ENCODE assay signal across 18 cellular contexts in the genomic region with DNA sequence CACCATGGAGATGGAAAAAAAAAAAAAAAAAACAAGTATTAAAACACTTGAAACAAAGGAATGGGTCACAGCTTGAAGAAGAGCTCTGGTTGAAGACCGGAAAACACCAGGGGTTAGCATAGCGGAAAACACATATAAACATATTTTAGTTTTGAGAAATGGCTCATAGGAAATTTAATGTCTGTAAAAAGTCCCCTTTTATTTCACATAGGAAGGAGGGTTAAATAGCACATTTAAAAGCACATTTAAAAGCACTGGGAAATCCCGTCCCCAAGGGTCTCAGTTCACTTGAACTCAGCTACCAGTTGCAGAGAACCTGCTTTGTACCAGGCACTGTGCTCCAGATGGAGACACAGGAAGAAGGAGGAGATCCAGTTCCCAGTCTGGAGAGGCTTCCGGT.
DNase-seq lines count a peak whose midpoint lies in the region; ATAC-seq and TF ChIP-seq lines count a peak whose summit lies in the region.
"Had no signal": no experiment of that assay in that cellular context is flagged by ENCODE, and none has a peak within 500 bp of the region (broad histone marks: within the 10 kb centered on the region; RNA-seq: fewer than 3 reads in every experiment).

No MANE protein-coding gene starts in this region.

- H2BK15ac ChIP-seq in H9 (ENCODE audit: low read depth, low read length) = no peak overlapping the region
- no peak overlapping the region for H2BK15ac ChIP-seq in neuronal stem cell (ENCODE audit: low read length)

- H4K8ac ChIP-seq in H9 (replicated peaks; ENCODE audit: insufficient read length, low read depth, low read length) (no peak overlapping the region), neuronal stem cell (ENCODE audit: low read depth, low read length) (no peak overlapping the region), trophoblast cell (ENCODE audit: low read depth, low read length) (no peak overlapping the region)

- H3K9ac ChIP-seq in H9 (ENCODE audit: extremely low read depth, insufficient read length, low read length) (no peak overlapping the region), neuronal stem cell (ENCODE audit: low read depth, low read length, poor library complexity) (no peak overlapping the region), trophoblast cell (ENCODE audit: low read length) (no peak overlapping the region)
- H3K9ac ChIP-seq: BLaER1 treated with 17β-estradiol and CSF1 and Interleukin-3, amounts not matched to agents 10 nM and 100 nM had no signal

- no peak overlapping the region for H2BK20ac ChIP-seq in H9 (ENCODE audit: low read depth, low read length, poor library complexity, severe bottlenecking)

- DNase-seq in H9 (no peak), dermis blood vessel endothelial cell (peak; percentile 33), neuronal stem cell (ENCODE audit: low spot score) (no peak), trophoblast cell (no peak)
- no peak for DNase-seq in stimulated activated naive CD4-positive, alpha-beta T cell (lab: John Stamatoyannopoulos, UW)
- DNase-seq: 8988T; AML-193; Caco-2; Calu3; CD4-positive, alpha-beta T cell; CD8-positive, alpha-beta T cell; DMS79 treated with DMSO at 0.1 percent for 48 hours; GF-D8 had no signal

- H3T11ph ChIP-seq in H9 (ENCODE audit: low read length) = no peak overlapping the region

- no peaks in the 10 kb centered on the region; the same call in 1 of the 2 replicates for H3K27me3 Mint-ChIP-seq in H9 (ENCODE audit: low read depth)
- H3K27me3 Mint-ChIP-seq: B cell; CD4-positive, alpha-beta T cell had no signal

- no peak for ATAC-seq in HG02938 (IDR thresholded peaks at IDR 0.05; ENCODE audit: unreplicated experiment)
- no peak for ATAC-seq in GM21526 (IDR thresholded peaks at IDR 0.05; ENCODE audit: low FRiP score, unreplicated experiment)
- ATAC-seq: CD8-positive, alpha-beta T cell had no signal

- no peak overlapping the region for H3K27ac ChIP-seq in H9 (ENCODE audit: insufficient read length, low read depth, low read length)
- no peak overlapping the region for H3K27ac ChIP-seq in neuronal stem cell (replicated peaks; ENCODE audit: low read length)
- no peak overlapping the region for H3K27ac ChIP-seq in trophoblast cell (ENCODE audit: low read depth, low read length)
- H3K27ac ChIP-seq: BLaER1 treated with 17β-estradiol and CSF1 and Interleukin-3, amounts not matched to agents 10 nM and 100 nM; C4-2B had no signal

- no peak overlapping the region for H4K12ac ChIP-seq in trophoblast cell (ENCODE audit: low read depth, low read length)

- H3K56ac ChIP-seq in H9 (ENCODE audit: insufficient read length, low read depth, low read length) = no peak overlapping the region

- no peaks in the 10 kb centered on the region for H4K20me1 ChIP-seq in H9 (ENCODE audit: control insufficient read depth, insufficient read depth, insufficient read length)
- H4K20me1 ChIP-seq: BLaER1 treated with 17β-estradiol and CSF1 and Interleukin-3, amounts not matched to agents 10 nM and 100 nM had no signal

- H2AFZ ChIP-seq in H9 (ENCODE audit: low read length) (no peak overlapping the region), neuronal stem cell (ENCODE audit: low read length) (no peak overlapping the region), trophoblast cell (ENCODE audit: insufficient read depth, low read length, poor library complexity) (no peak overlapping the region)

- no peaks in the 10 kb centered on the region for H3K36me3 Mint-ChIP-seq in H9 (ENCODE audit: insufficient read depth in 1 of 3, low read depth in 3 of 3)
- H3K36me3 Mint-ChIP-seq: CD8-positive, alpha-beta T cell had no signal

- no peaks in the 10 kb centered on the region for H3K36me3 ChIP-seq in neuronal stem cell (replicated peaks in 1 of 2; ENCODE audit: control insufficient read depth in 2 of 2, insufficient read depth in 2 of 2, low read length in 2 of 2)
- no peaks in the 10 kb centered on the region for H3K36me3 ChIP-seq in trophoblast cell (ENCODE audit: control insufficient read depth in 1 of 2, insufficient read depth in 2 of 2, low read length in 2 of 2)
- H3K36me3 ChIP-seq: BLaER1 treated with 17β-estradiol and CSF1 and Interleukin-3, amounts not matched to agents 10 nM and 100 nM had no signal

- no peak overlapping the region for H4K5ac ChIP-seq in H9 (ENCODE audit: insufficient read length, low read depth, low read length)

- H3K14ac ChIP-seq in H9 (ENCODE audit: insufficient read depth, low read length) (no peak overlapping the region), neuronal stem cell (ENCODE audit: low read length) (no peak overlapping the region), trophoblast cell (ENCODE audit: low read length) (no peak overlapping the region)

- H3K4me1 Mint-ChIP-seq in H9 = peaks cover under 1 to 5% of the 10 kb centered on the region in 2 experiments
- H3K4me1 Mint-ChIP-seq: B cell had no signal

- no peak overlapping the region for H2BK12ac ChIP-seq in H9 (ENCODE audit: insufficient read length, low read depth, low read length)
- H2BK12ac ChIP-seq in neuronal stem cell (ENCODE audit: low read length) = no peak overlapping the region
- no peak overlapping the region for H2BK12ac ChIP-seq in trophoblast cell (ENCODE audit: low read length)

- H3K27me3 ChIP-seq in H9 (ENCODE audit: insufficient read depth, low read length) = no peaks in the 10 kb centered on the region
- H3K27me3 ChIP-seq in neuronal stem cell (ENCODE audit: control insufficient read depth in 3 of 3, insufficient read depth in 3 of 3, low read depth in 1 of 3, low read length in 3 of 3) = no peaks in the 10 kb centered on the region
- H3K27me3 ChIP-seq in trophoblast cell (ENCODE audit: insufficient read depth, low read length) = no peaks in the 10 kb centered on the region
- H3K27me3 ChIP-seq: BLaER1 treated with 17β-estradiol and CSF1 and Interleukin-3, amounts not matched to agents 10 nM and 100 nM had no signal

- H3K79me2 ChIP-seq in H9 (ENCODE audit: insufficient read depth, low read length) = no peaks in the 10 kb centered on the region
- no peaks in the 10 kb centered on the region for H3K79me2 ChIP-seq in trophoblast cell (ENCODE audit: control insufficient read depth, insufficient read depth, low read length, poor library complexity)

- peak overlapping the region in 2 of 3 experiments; percentile 14 to 65; a peak in 3 of 7 replicates for H3K27ac Mint-ChIP-seq in H9
- H3K27ac Mint-ChIP-seq: B cell; CD4-positive, alpha-beta T cell; CD8-positive, alpha-beta T cell had no signal

- H3K4ac ChIP-seq in H9 (ENCODE audit: low read depth, low read length) (no peak overlapping the region), neuronal stem cell (ENCODE audit: low read length) (no peak overlapping the region), trophoblast cell (ENCODE audit: low read depth, low read length) (no peak overlapping the region)

- no peak overlapping the region for H4K91ac ChIP-seq in H9 (ENCODE audit: insufficient read length, low read depth, low read length)
- no peak overlapping the region for H4K91ac ChIP-seq in neuronal stem cell (ENCODE audit: low read depth, low read length, poor library complexity)
- H4K91ac ChIP-seq in trophoblast cell (ENCODE audit: low read depth, low read length) = no peak overlapping the region

- H3K23ac ChIP-seq in H9 (ENCODE audit: insufficient read length, low read depth, low read length) = no peak overlapping the region
- H3K23ac ChIP-seq in neuronal stem cell (ENCODE audit: low read depth, low read length, poor library complexity) = no peak overlapping the region
- no peak overlapping the region for H3K23ac ChIP-seq in trophoblast cell (ENCODE audit: low read length)

- H2BK5ac ChIP-seq in H9 (ENCODE audit: insufficient read length, low read length) = no peak overlapping the region
- no peak overlapping the region for H2BK5ac ChIP-seq in neuronal stem cell (ENCODE audit: low read length)
- H2BK5ac ChIP-seq in trophoblast cell (ENCODE audit: low read depth, low read length, poor library complexity) = no peak overlapping the region

- no peak overlapping the region for H3K4me3 Mint-ChIP-seq in H9
- H3K4me3 Mint-ChIP-seq: B cell; CD4-positive, alpha-beta T cell; CD8-positive, alpha-beta T cell had no signal

- no peak overlapping the region for H3K18ac ChIP-seq in H9 (ENCODE audit: insufficient read length, low read depth, low read length)
- H3K18ac ChIP-seq in neuronal stem cell (ENCODE audit: low read length) = peak overlapping the region; percentile 13
- no peak overlapping the region for H3K18ac ChIP-seq in trophoblast cell (ENCODE audit: low read length)

- H3K23me2 ChIP-seq in H9 (ENCODE audit: insufficient read length, low read depth, low read length, poor library complexity, severe bottlenecking) = no peaks in the 10 kb centered on the region

- no CpG with 5 or more reads among the region's 4 CpGs for WGBS in H9 (ENCODE audit: extremely low coverage, insufficient read length, low lambda C conversion rate)
- no CpG with 5 or more reads among the region's 4 CpGs for WGBS in neuronal stem cell (ENCODE audit: extremely low coverage in 2 of 2, insufficient read length in 2 of 2, insufficient replicate concordance in 1 of 2), 2 donors
- no CpG with 5 or more reads among the region's 4 CpGs for WGBS in trophoblast cell (ENCODE audit: extremely low coverage, insufficient coverage, insufficient read length)

- no peak for TF ChIP-seq CTCF in H9 (conservative IDR thresholded peaks at IDR 0.05)

- H3K4me1 ChIP-seq in H9 (ENCODE audit: insufficient read depth, low read length) (no peaks in the 10 kb centered on the region; the same call in 1 of the 2 replicates), neuronal stem cell (ENCODE audit: control insufficient read depth in 2 of 2, insufficient read depth in 1 of 2, low read depth in 1 of 2, low read length in 2 of 2) (no peaks in the 10 kb centered on the region), trophoblast cell (ENCODE audit: control insufficient read depth in 1 of 2, insufficient read depth in 2 of 2, low read length in 2 of 2) (no peaks in the 10 kb centered on the region)
- H3K4me1 ChIP-seq: BLaER1 treated with 17β-estradiol and CSF1 and Interleukin-3, amounts not matched to agents 10 nM and 100 nM; Caco-2 had no signal

- H2AK5ac ChIP-seq in H9 (ENCODE audit: insufficient read length, low read length) (no peak overlapping the region), neuronal stem cell (ENCODE audit: low read depth, low read length) (no peak overlapping the region), trophoblast cell (ENCODE audit: low read length) (no peak overlapping the region)

- H3K79me1 ChIP-seq in H9 (ENCODE audit: insufficient read depth, low read depth, low read length, poor library complexity, severe bottlenecking) (no peaks in the 10 kb centered on the region), neuronal stem cell (ENCODE audit: low read depth, low read length) (no peaks in the 10 kb centered on the region), trophoblast cell (ENCODE audit: low read length) (no peaks in the 10 kb centered on the region)

- H2BK120ac ChIP-seq in H9 (ENCODE audit: low read depth, low read length, poor library complexity, severe bottlenecking) (no peak overlapping the region), neuronal stem cell (ENCODE audit: low read depth, low read length) (no peak overlapping the region), trophoblast cell (ENCODE audit: insufficient read depth, low read length, poor library complexity) (no peak overlapping the region)

- no peaks in the 10 kb centered on the region for H3K9me3 Mint-ChIP-seq in H9
- H3K9me3 Mint-ChIP-seq: CD8-positive, alpha-beta T cell had no signal

- no peaks in the 10 kb centered on the region for H3K9me3 ChIP-seq in H9 (ENCODE audit: control insufficient read depth, low read depth, low read length)
- no peaks in the 10 kb centered on the region for H3K9me3 ChIP-seq in neuronal stem cell (replicated peaks in 1 of 2; ENCODE audit: control insufficient read depth in 2 of 2, insufficient read depth in 1 of 2, low read depth in 1 of 2, low read length in 2 of 2)
- no peaks in the 10 kb centered on the region for H3K9me3 ChIP-seq in trophoblast cell (ENCODE audit: insufficient read depth, low read depth, low read length)
- H3K9me3 ChIP-seq: BLaER1 treated with 17β-estradiol and CSF1 and Interleukin-3, amounts not matched to agents 10 nM and 100 nM; Caco-2 had no signal

- no peak overlapping the region for H3K4me3 ChIP-seq in neuronal stem cell (ENCODE audit: low read length in 2 of 2)
- H3K4me3 ChIP-seq in trophoblast cell (ENCODE audit: low read depth, low read length) = no peak overlapping the region
- H3K4me3 ChIP-seq: BLaER1 treated with 17β-estradiol and CSF1 and Interleukin-3, amounts not matched to agents 10 nM and 100 nM had no signal

- no peak overlapping the region for H3K4me2 ChIP-seq in H9 (ENCODE audit: insufficient read depth, insufficient read length, low read length)
- H3K4me2 ChIP-seq in neuronal stem cell (ENCODE audit: insufficient read depth, low read length, poor library complexity, severe bottlenecking) = no peak overlapping the region
- H3K4me2 ChIP-seq in trophoblast cell (ENCODE audit: low read length) = no peak overlapping the region
- H3K4me2 ChIP-seq: BLaER1 treated with 17β-estradiol and CSF1 and Interleukin-3, amounts not matched to agents 10 nM and 100 nM had no signal
